Comparison of ENCODE assay signal across 8 cellular contexts in genomic region chr4:169485791-169486742, GRCh38.
DNase-seq lines count a peak whose midpoint lies in the region; ATAC-seq and TF ChIP-seq lines count a peak whose summit lies in the region.

No MANE protein-coding gene starts in this region.

- no peaks in the 10 kb centered on the region for H3K4me1 ChIP-seq in lower lobe of right lung
- H3K4me1 ChIP-seq in vagina = peaks cover 12% of the 10 kb centered on the region

- TF ChIP-seq POLR2A in vagina (IDR thresholded peaks at IDR 0.05) = no peak

- H3K9me3 ChIP-seq in lower lobe of right lung (no peaks in the 10 kb centered on the region), vagina (no peaks in the 10 kb centered on the region)

- H3K36me3 ChIP-seq in lower lobe of right lung (no peaks in the 10 kb centered on the region), vagina (no peaks in the 10 kb centered on the region)

- TF ChIP-seq CTCF in GM20000 (IDR thresholded peaks at IDR 0.05; ENCODE audit: extremely low read depth, missing control alignments) (peak; percentile 36), choroid plexus epithelial cell (conservative IDR thresholded peaks at IDR 0.05; ENCODE audit: low read depth, low read length) (peak; percentile 58), lower lobe of right lung (IDR thresholded peaks at IDR 0.05) (peak; percentile 55), vagina (IDR thresholded peaks at IDR 0.05) (peak in 2 of 3 experiments; percentile 11 to 23)

- H3K27me3 ChIP-seq in lower lobe of right lung (ENCODE audit: low read depth) = no peaks in the 10 kb centered on the region
- H3K27me3 ChIP-seq in vagina = no peaks in the 10 kb centered on the region

- H3K27ac ChIP-seq in lower lobe of right lung (no peak overlapping the region), vagina (no peak overlapping the region)

- H3K4me3 ChIP-seq in choroid plexus epithelial cell (ENCODE audit: low read depth, low read length) (no peak overlapping the region), lower lobe of right lung (no peak overlapping the region), vagina (no peak overlapping the region)

- peak; percentile 30 for DNase-seq in NCI-H345 (lab: John Stamatoyannopoulos, UW)
- no peak for DNase-seq in NCI-H345 treated with DMSO at 0.1 percent for 48 hours (lab: John Stamatoyannopoulos, UW; ENCODE audit: unreplicated experiment)
- DNase-seq in GM20000 (ENCODE audit: low spot score) = peak; percentile 51
- DNase-seq in HT1080 (ENCODE audit: low read depth) = peak; percentile 49
- DNase-seq in RPMI8226 = peak; percentile 17
- DNase-seq in choroid plexus epithelial cell (ENCODE audit: low read depth) = peak; percentile 79
- no peak for DNase-seq in lower lobe of right lung
- DNase-seq in vagina (ENCODE audit: extremely low spot score in 2 of 2) = no peak

- peak in 1 of 2 donors; percentile 57 for ATAC-seq in lower lobe of right lung

- intact Hi-C loops in lower lobe of right lung (cut with DNase I) = no loop called here
- intact Hi-C loops in vagina (cut with DNase I) = no loop called here

Comparison
In these comparisons a context has a peak if more than half of its experiments do, and no peak if none do; other contexts are left out.
1. DNase-seq: peak in NCI-H345 (single experiment), GM20000 (single experiment), HT1080 (single experiment), RPMI8226 (single experiment) and choroid plexus epithelial cell (single experiment); none in NCI-H345 treated with DMSO at 0.1 percent for 48 hours (single experiment), lower lobe of right lung (single experiment) and vagina (0 of 2).
2. Peak in every context shown above with its lines, with median percentiles within 50 percentile points of each other: CTCF ChIP-seq.